ENCODE assay signal across 1 cellular context in genomic region chr2:84841577-84841976, GRCh38.
TF ChIP-seq lines count a peak whose summit lies in the region.

No MANE protein-coding gene starts in this region.

TF ChIP-seq in IMR-90, 13 proteins besides CTCF, POLR2A, EP300 and RAD21:
- TF ChIP-seq MAFK (IDR thresholded peaks at IDR 0.05; ENCODE audit: low read depth, low read length) (no peak), RCOR1 (IDR thresholded peaks at IDR 0.05; ENCODE audit: insufficient replicate concordance, low read length) (no peak), BHLHE40 (IDR thresholded peaks at IDR 0.05; ENCODE audit: low read depth, low read length) (no peak), CEBPB (IDR thresholded peaks at IDR 0.05; ENCODE audit: low read depth, low read length) (no peak), ELK1 (IDR thresholded peaks at IDR 0.05; ENCODE audit: borderline replicate concordance, low read depth, low read length) (no peak), FOS (IDR thresholded peaks at IDR 0.05; ENCODE audit: low read depth, low read length) (no peak), MXI1 (IDR thresholded peaks at IDR 0.05; ENCODE audit: borderline replicate concordance, low read depth, low read length) (no peak), RFX5 (IDR thresholded peaks at IDR 0.05; ENCODE audit: low read depth, low read length) (no peak), CHD1 (IDR thresholded peaks at IDR 0.05; ENCODE audit: low read depth, low read length) (no peak), NFE2L2 (IDR thresholded peaks at IDR 0.05; ENCODE audit: low read depth, low read length) (no peak), MAZ (IDR thresholded peaks at IDR 0.05; ENCODE audit: borderline replicate concordance, low read depth, low read length) (no peak), SMC3 (IDR thresholded peaks at IDR 0.05; ENCODE audit: low read depth, low read length) (no peak), USF2 (IDR thresholded peaks at IDR 0.05; ENCODE audit: low read depth, low read length) (no peak)
